ENCODE assay signal across 1 cellular context in the genomic region with DNA sequence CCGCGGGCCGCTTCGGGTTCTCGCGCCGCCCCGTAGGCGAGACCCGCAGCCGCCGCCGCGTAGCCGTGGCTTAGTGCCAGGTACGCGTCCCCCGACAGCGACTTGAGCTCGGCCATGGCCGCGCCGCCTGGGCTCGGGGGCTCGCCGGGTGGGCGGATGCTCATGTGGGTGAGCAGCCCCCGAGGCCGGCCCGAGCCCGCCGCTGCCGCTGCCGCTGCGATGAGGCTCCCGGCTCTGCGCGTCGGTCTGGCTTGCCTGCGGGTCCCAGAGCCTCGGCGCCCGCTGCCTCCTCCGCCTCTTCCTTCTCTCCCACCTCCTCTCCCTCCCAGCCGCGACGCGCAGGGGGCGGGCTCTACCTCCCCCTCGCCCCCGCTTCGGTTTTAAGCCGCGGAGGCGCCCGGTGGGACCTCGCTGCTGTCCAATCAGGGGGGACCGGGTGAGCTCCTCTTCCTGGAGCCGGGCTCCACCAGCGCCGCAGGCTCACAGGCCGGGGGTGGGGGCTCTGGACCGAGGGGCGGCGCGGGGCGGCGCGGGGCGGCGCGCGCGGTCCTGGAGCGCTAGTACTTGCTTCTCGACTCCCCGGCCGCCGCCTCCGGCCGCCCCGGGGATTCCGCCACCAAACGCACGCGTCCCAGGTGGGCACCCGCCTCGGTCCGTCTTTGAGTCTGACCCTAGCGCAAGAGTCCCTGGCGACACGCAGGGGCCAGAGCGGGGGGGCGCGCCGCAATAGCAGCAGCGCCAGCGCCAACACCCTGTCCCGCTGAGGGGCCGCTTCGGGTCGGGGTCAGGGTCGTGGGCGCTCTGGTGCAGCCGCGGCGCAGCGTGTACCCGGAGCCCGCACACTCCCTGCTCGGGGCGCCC.
TF ChIP-seq lines count a peak whose summit lies in the region.

A gene (minus strand): TSS at position 354 of the 861 bp plus-strand sequence. CDS start 190 bp downstream, at position 164.

TF ChIP-seq in A549, 52 proteins besides CTCF, POLR2A, EP300 and RAD21 (continued from another document):
- TF ChIP-seq, protein P1, sequence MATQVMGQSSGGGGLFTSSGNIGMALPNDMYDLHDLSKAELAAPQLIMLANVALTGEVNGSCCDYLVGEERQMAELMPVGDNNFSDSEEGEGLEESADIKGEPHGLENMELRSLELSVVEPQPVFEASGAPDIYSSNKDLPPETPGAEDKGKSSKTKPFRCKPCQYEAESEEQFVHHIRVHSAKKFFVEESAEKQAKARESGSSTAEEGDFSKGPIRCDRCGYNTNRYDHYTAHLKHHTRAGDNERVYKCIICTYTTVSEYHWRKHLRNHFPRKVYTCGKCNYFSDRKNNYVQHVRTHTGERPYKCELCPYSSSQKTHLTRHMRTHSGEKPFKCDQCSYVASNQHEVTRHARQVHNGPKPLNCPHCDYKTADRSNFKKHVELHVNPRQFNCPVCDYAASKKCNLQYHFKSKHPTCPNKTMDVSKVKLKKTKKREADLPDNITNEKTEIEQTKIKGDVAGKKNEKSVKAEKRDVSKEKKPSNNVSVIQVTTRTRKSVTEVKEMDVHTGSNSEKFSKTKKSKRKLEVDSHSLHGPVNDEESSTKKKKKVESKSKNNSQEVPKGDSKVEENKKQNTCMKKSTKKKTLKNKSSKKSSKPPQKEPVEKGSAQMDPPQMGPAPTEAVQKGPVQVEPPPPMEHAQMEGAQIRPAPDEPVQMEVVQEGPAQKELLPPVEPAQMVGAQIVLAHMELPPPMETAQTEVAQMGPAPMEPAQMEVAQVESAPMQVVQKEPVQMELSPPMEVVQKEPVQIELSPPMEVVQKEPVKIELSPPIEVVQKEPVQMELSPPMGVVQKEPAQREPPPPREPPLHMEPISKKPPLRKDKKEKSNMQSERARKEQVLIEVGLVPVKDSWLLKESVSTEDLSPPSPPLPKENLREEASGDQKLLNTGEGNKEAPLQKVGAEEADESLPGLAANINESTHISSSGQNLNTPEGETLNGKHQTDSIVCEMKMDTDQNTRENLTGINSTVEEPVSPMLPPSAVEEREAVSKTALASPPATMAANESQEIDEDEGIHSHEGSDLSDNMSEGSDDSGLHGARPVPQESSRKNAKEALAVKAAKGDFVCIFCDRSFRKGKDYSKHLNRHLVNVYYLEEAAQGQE (IDR thresholded peaks at IDR 0.05) = no peak
- no peak for TF ChIP-seq CHD4 (IDR thresholded peaks at IDR 0.05; ENCODE audit: borderline replicate concordance)
- TF ChIP-seq ZC3H11A (IDR thresholded peaks at IDR 0.05) = no peak
- no peak for TF ChIP-seq KDM5A (IDR thresholded peaks at IDR 0.05)
- TF ChIP-seq, protein P2, sequence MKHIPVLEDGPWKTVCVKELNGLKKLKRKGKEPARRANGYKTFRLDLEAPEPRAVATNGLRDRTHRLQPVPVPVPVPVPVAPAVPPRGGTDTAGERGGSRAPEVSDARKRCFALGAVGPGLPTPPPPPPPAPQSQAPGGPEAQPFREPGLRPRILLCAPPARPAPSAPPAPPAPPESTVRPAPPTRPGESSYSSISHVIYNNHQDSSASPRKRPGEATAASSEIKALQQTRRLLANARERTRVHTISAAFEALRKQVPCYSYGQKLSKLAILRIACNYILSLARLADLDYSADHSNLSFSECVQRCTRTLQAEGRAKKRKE (CRISPR knock-in tag; IDR thresholded peaks at IDR 0.05; ENCODE audit: low read depth) = no peak
